ENCODE assay signal across 29 cellular contexts in genomic region chr7:139587535-139587934, GRCh38.
"Had no signal": no experiment of that assay in that cellular context is flagged by ENCODE, and none has a peak within 500 bp of the region (broad histone marks: within the 10 kb centered on the region; RNA-seq: fewer than 3 reads in every experiment).

No MANE protein-coding gene starts in this region.

- H3K4me1 ChIP-seq: ascending aorta had no signal

- H3K27me3 Mint-ChIP-seq: activated CD4-positive, alpha-beta T cell treated with anti-CD3 and anti-CD28 coated beads for 36 hours; activated CD4-positive, alpha-beta T cell treated with anti-CD3 and anti-CD28 coated beads, Interleukin-2, amount 10 ng/mL, durations not matched to agents 7 days and 5 days; activated CD8-positive, alpha-beta memory T cell treated with anti-CD3 and anti-CD28 coated beads, Interleukin-2, amount 10 ng/mL, durations not matched to agents 7 days and 5 days; activated naive CD4-positive, alpha-beta T cell treated with anti-CD3 and anti-CD28 coated beads, Interleukin-2, amount 50 U/mL, for 24 hours; activated naive CD8-positive, alpha-beta T cell treated with anti-CD3 and anti-CD28 coated beads, Interleukin-2, amount 10 ng/mL, durations not matched to agents 7 days and 5 days had no signal

- H3K27ac Mint-ChIP-seq: activated CD4-positive, alpha-beta T cell treated with anti-CD3 and anti-CD28 coated beads for 36 hours; activated CD4-positive, alpha-beta T cell treated with anti-CD3 and anti-CD28 coated beads, Interleukin-2, amount 10 ng/mL, durations not matched to agents 7 days and 5 days; activated CD8-positive, alpha-beta memory T cell treated with anti-CD3 and anti-CD28 coated beads, Interleukin-2, amount 10 ng/mL, durations not matched to agents 7 days and 5 days; activated naive CD4-positive, alpha-beta T cell treated with anti-CD3 and anti-CD28 coated beads, Interleukin-2, amount 50 U/mL, for 24 hours; activated naive CD8-positive, alpha-beta T cell treated with anti-CD3 and anti-CD28 coated beads, Interleukin-2, amount 10 ng/mL, durations not matched to agents 7 days and 5 days; activated T-cell treated with anti-CD3 and anti-CD28 coated beads, Interleukin-2, amount 50 U/mL, for 72 hours; activated T-helper 2 cell treated with anti-CD3 and anti-CD28 coated beads, Interferon-gamma antibody, Interleukin-2, Interleukin-4, amounts not matched to agents 10 μg/mL and 5 μg/mL and 100 μg/mL, durations not matched to agents 14 hours and 24 hours and 36 hours had no signal

- H3K9me3 ChIP-seq: ascending aorta, MG63, SJCRH30 had no signal

- DNase-seq: activated CD4-positive, alpha-beta T cell treated with anti-CD3 and anti-CD28 coated beads for 36 hours; activated CD4-positive, alpha-beta T cell treated with anti-CD3 and anti-CD28 coated beads, Interleukin-2, amount 10 ng/mL, durations not matched to agents 7 days and 5 days; activated CD4-positive, alpha-beta T cell treated with anti-CD3 and anti-CD28 coated beads, Interleukin-2, amount 50 U/mL, for 48 hours; activated CD8-positive, alpha-beta memory T cell treated with anti-CD3 and anti-CD28 coated beads, Interleukin-2, amount 10 ng/mL, durations not matched to agents 7 days and 5 days; activated gamma-delta T cell; activated naive CD4-positive, alpha-beta T cell treated with Interleukin-2 at 50 U/mL for 16 hours; activated naive CD8-positive, alpha-beta T cell treated with anti-CD3 and anti-CD28 coated beads, Interleukin-2, amount 10 ng/mL, durations not matched to agents 7 days and 5 days; activated T-cell treated with anti-CD3 and anti-CD28 coated beads, Interleukin-2, amount 50 U/mL, for 1 hour; activated T-cell treated with anti-CD3 and anti-CD28 coated beads, Interleukin-2, amount 50 U/mL, for 72 hours; amygdala; Kasumi-1; KG1; MG63; NCI-H1048; NCI-H1105 treated with DMSO at 0.1 percent for 48 hours; NCI-H1436; NCI-H1694; NCI-H1930; NCI-H2081 treated with DMSO at 0.1 percent for 48 hours; NCI-H226; NCI-H446 treated with DMSO at 0.1 percent for 48 hours; NCI-H524; SHP77; SJCRH30 had no signal

- H3K27me3 ChIP-seq: ascending aorta, cardiac muscle cell, MG63, SJCRH30 had no signal

- H3K27ac ChIP-seq: ascending aorta, cardiac muscle cell, SK-N-MC had no signal

- H3K9me3 Mint-ChIP-seq: activated CD4-positive, alpha-beta T cell treated with anti-CD3 and anti-CD28 coated beads, Interleukin-2, amount 10 ng/mL, durations not matched to agents 7 days and 5 days; activated naive CD4-positive, alpha-beta T cell treated with anti-CD3 and anti-CD28 coated beads, Interleukin-2, amount 50 U/mL, for 24 hours; activated naive CD8-positive, alpha-beta T cell treated with anti-CD3 and anti-CD28 coated beads, Interleukin-2, amount 10 ng/mL, durations not matched to agents 7 days and 5 days; activated T-cell treated with anti-CD3 and anti-CD28 coated beads, Interleukin-2, amount 50 U/mL, for 72 hours; activated T-helper 2 cell treated with anti-CD3 and anti-CD28 coated beads, Interferon-gamma antibody, Interleukin-2, Interleukin-4, amounts not matched to agents 10 μg/mL and 5 μg/mL and 100 μg/mL, durations not matched to agents 14 hours and 24 hours and 36 hours had no signal

- H3K4me3 ChIP-seq: ascending aorta, cardiac muscle cell, MG63, SJCRH30, SK-N-MC had no signal

- H3K4me3 Mint-ChIP-seq: activated CD4-positive, alpha-beta T cell treated with anti-CD3 and anti-CD28 coated beads for 36 hours; activated CD4-positive, alpha-beta T cell treated with anti-CD3 and anti-CD28 coated beads, Interleukin-2, amount 10 ng/mL, durations not matched to agents 7 days and 5 days; activated CD8-positive, alpha-beta memory T cell treated with anti-CD3 and anti-CD28 coated beads, Interleukin-2, amount 10 ng/mL, durations not matched to agents 7 days and 5 days; activated naive CD4-positive, alpha-beta T cell treated with anti-CD3 and anti-CD28 coated beads, Interleukin-2, amount 50 U/mL, for 24 hours; activated naive CD8-positive, alpha-beta T cell treated with anti-CD3 and anti-CD28 coated beads, Interleukin-2, amount 10 ng/mL, durations not matched to agents 7 days and 5 days; activated T-cell treated with anti-CD3 and anti-CD28 coated beads, Interleukin-2, amount 50 U/mL, for 72 hours had no signal
